Comparison of ENCODE assay signal across 8 cellular contexts in genomic region chr11:61161190-61162091, GRCh38. TPM values are rescaled to one million over a fixed set of nuclear protein-coding genes. Genes with fewer than 3 reads are reported as not detected.
DNase-seq lines count a peak whose midpoint lies in the region; ATAC-seq and TF ChIP-seq lines count a peak whose summit lies in the region.

Gene VPS37C (minus strand): TSS chr11:61161426. CDS start chr11:61138829, 22,597 bp downstream.

- H3K27me3 ChIP-seq in kidney epithelial cell (ENCODE audit: control insufficient read depth, insufficient read depth, low read length), result no peaks in the 10 kb centered on the region

- peak; percentile 90 for TF ChIP-seq POLR2A in GM19193 (IDR thresholded peaks at IDR 0.05; ENCODE audit: extremely low read depth, insufficient read depth, insufficient read length)

- ATAC-seq in HG03378 (IDR thresholded peaks at IDR 0.05; ENCODE audit: unreplicated experiment), result peak; percentile 48

- DNase-seq in Ammon's horn (ENCODE audit: low spot score), result peak; percentile 90
- DNase-seq in NCI-H510A (lab: John Stamatoyannopoulos, UW), result peak; percentile 87
- peak; percentile 84 to 91 for DNase-seq in activated CD4-positive, alpha-beta T cell treated with anti-CD3 and anti-CD28 coated beads for 24 hours (ENCODE audit: low read depth in 2 of 2)
- peak; percentile 96 for DNase-seq in cerebellum (ENCODE audit: low spot score)
- peak; percentile 34 for DNase-seq in kidney epithelial cell (ENCODE audit: low read depth)
- DNase-seq in stimulated activated CD4-positive, alpha-beta T cell treated with anti-CD3 and anti-CD28 coated beads, Interleukin-15, amount 100 ng/mL, for 24 hours, result peak; percentile 94

- no peak for TF ChIP-seq CTCF in kidney epithelial cell (IDR thresholded peaks at IDR 0.05; ENCODE audit: insufficient read depth, low read length, poor library complexity, severe bottlenecking)

- H3K36me3 ChIP-seq in kidney epithelial cell (ENCODE audit: control insufficient read depth, insufficient read depth, low read length), result no peaks in the 10 kb centered on the region

- H3K4me3 ChIP-seq in kidney epithelial cell (ENCODE audit: low read depth, low read length), result peak within 1 kb of the TSS; percentile 59

RNA-seq across cellular contexts. Expression of gene VPS37C, which starts in this region (rescaled TPM):
- total RNA-seq in cerebellum, result 8.7 TPM
- 24.4 and 27.8 TPM in 2 replicates for total RNA-seq in kidney epithelial cell

Comparison
In these comparisons a context has a peak if more than half of its experiments do, and no peak if none do; other contexts are left out.
1. Peak in every context shown above with its lines: DNase-seq, ATAC-seq and H3K4me3 ChIP-seq.
2. DNase-seq: peak in every context shown above with its lines; median percentile 96 in cerebellum; 94 in stimulated activated CD4-positive, alpha-beta T cell treated with anti-CD3 and anti-CD28 coated beads, Interleukin-15, amount 100 ng/mL, for 24 hours; 90 in Ammon's horn; 88 in activated CD4-positive, alpha-beta T cell treated with anti-CD3 and anti-CD28 coated beads for 24 hours; 87 in NCI-H510A; 34 in kidney epithelial cell.